ENCODE assay signal across 8 cellular contexts in the genomic region with DNA sequence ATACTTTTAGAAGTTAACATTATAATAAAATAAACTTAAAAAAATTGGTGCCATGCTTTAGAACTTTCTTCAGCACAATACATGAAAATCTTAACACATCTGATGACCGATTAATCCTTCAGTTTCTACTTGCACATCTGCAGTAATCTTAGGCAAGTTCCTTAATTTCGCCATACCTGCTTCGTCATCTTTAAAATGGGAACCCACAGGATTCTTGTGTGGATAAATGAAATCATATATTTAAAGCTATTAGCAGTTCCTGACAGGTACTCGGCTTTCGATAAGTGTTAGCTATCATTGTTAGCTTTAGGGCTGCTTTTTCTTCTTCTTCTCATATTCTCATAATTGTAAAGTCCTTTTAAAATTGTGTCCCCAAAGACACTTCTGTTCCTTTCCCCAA. TPM values are rescaled to one million over a fixed set of nuclear protein-coding genes. Genes with fewer than 3 reads are reported as not detected.
DNase-seq lines count a peak whose midpoint lies in the region; ATAC-seq and TF ChIP-seq lines count a peak whose summit lies in the region.

No MANE protein-coding gene starts in this region.

- TF ChIP-seq CTCF in right atrium auricular region (IDR thresholded peaks at IDR 0.05) (no peak), ascending aorta (IDR thresholded peaks at IDR 0.05) (no peak)

- ATAC-seq in left ventricle myocardium superior (no peak), memory B cell (ENCODE audit: low read depth) (no peak), HG02571 (IDR thresholded peaks at IDR 0.05; ENCODE audit: unreplicated experiment) (no peak)

- H3K27me3 Mint-ChIP-seq in memory B cell: no peaks in the 10 kb centered on the region

- H3K4me3 ChIP-seq in right atrium auricular region (peak overlapping the region; percentile 63 to 76), ascending aorta (peak overlapping the region; percentile 90 to 91)

- H3K9me3 Mint-ChIP-seq in memory B cell: no peaks in the 10 kb centered on the region

- intact Hi-C loops in left ventricle myocardium superior (cut with micrococcal nuclease): no loop called here
- intact Hi-C loops in ascending aorta (cut with DNase I): loop anchor here (5.0 to 10.0 kb wide), 2 partner anchors 771 to 786 kb away; a partner anchor contains a TSS

- in situ Hi-C loops in ACHN (cut with HindIII; ENCODE audit: low pct_ligation_motif_present, low pct_unique_long_range_greater_than_20kb, low sequenced_read_pairs): loop anchor here (25.0 kb wide), 1 partner anchor 331 kb away; a partner anchor contains a TSS

- peaks cover 3% of the 10 kb centered on the region for H3K4me1 Mint-ChIP-seq in memory B cell

- H3K27ac Mint-ChIP-seq in memory B cell: peak overlapping the region; percentile 96

- H3K4me3 Mint-ChIP-seq in memory B cell: peak overlapping the region; percentile 99

- no peaks in the 10 kb centered on the region for H3K9me3 ChIP-seq in right atrium auricular region
- H3K9me3 ChIP-seq in ascending aorta: no peaks in the 10 kb centered on the region

- peaks cover 0 to 19% of the 10 kb centered on the region in 2 donors for H3K4me1 ChIP-seq in right atrium auricular region
- peaks cover 0 to 6% of the 10 kb centered on the region in 2 donors for H3K4me1 ChIP-seq in ascending aorta

- H3K36me3 ChIP-seq in right atrium auricular region (no peaks in the 10 kb centered on the region), ascending aorta (no peaks in the 10 kb centered on the region)

- H3K36me3 Mint-ChIP-seq in memory B cell: no peaks in the 10 kb centered on the region

- H3K27ac ChIP-seq in right atrium auricular region: no peak overlapping the region
- no peak overlapping the region for H3K27ac ChIP-seq in ascending aorta

- H3K27me3 ChIP-seq in right atrium auricular region (no peaks in the 10 kb centered on the region), ascending aorta (no peaks in the 10 kb centered on the region)

- no peak for DNase-seq in right atrium auricular region (ENCODE audit: low spot score)
- no peak for DNase-seq in left ventricle myocardium superior
- DNase-seq in ascending aorta (ENCODE audit: low spot score in 2 of 2): no peak
- DNase-seq in memory B cell (ENCODE audit: low spot score in 2 of 2): no peak
- no peak for DNase-seq in ACHN
- DNase-seq in NCI-H226: no peak
- no peak for DNase-seq in mucosa of gallbladder (ENCODE audit: low spot score)

RNA-seq across cellular contexts. Expression of a gene that starts 0.9 kb away (rescaled TPM):
- total RNA-seq in right atrium auricular region: 10 to 100 TPM in 1 of 2 donors, 1 to 10 TPM in 1; 8.8 to 22.7 TPM
- 17.7 TPM for total RNA-seq in left ventricle myocardium superior
- total RNA-seq in ascending aorta: 6.9 TPM
- 21.0 TPM for total RNA-seq in mucosa of gallbladder

RNA-seq across cellular contexts. Expression of a gene that starts 5.0 kb away (rescaled TPM):
- under 1 TPM in 1 of 2 donors, not detected in 1; 0.22 TPM for total RNA-seq in right atrium auricular region
- not detected for total RNA-seq in left ventricle myocardium superior
- not detected for total RNA-seq in ascending aorta
- 1.2 TPM for total RNA-seq in mucosa of gallbladder
